In genomic region chr6:43510827-43511163, GRCh38 we compare ENCODE assay signal across 8 cellular contexts. TPM values are rescaled to one million over a fixed set of nuclear protein-coding genes. Genes with fewer than 3 reads are reported as not detected.
DNase-seq lines count a peak whose midpoint lies in the region; ATAC-seq and TF ChIP-seq lines count a peak whose summit lies in the region.

No MANE protein-coding gene starts in this region.

- peaks cover 44% of the 10 kb centered on the region for H3K36me3 ChIP-seq in brain microvascular endothelial cell (replicated peaks)
- H3K36me3 ChIP-seq in liver (ENCODE audit: control insufficient read depth in 4 of 4, insufficient read depth in 3 of 4, low read depth in 1 of 4, low read length in 3 of 4) = peaks cover 2 to 27% (median 17%) of the 10 kb centered on the region in 4 donors
- H3K36me3 ChIP-seq in tibial artery = peaks cover 29 to 49% (median 32%) of the 10 kb centered on the region in 3 donors

- no peak for DNase-seq in activated CD4-positive, alpha-beta T cell treated with anti-CD3 and anti-CD28 coated beads for 36 hours
- no peak for DNase-seq in activated CD4-positive, alpha-beta T cell treated with anti-CD3 and anti-CD28 coated beads for 1 hour
- no peak for DNase-seq in brain microvascular endothelial cell
- no peak for DNase-seq in tibial artery
- no peak for DNase-seq in NCI-H1694 (lab: John Stamatoyannopoulos, UW)
- no peak for DNase-seq in GM03348 (ENCODE audit: low spot score)

- no peak for TF ChIP-seq RAD21 in liver (IDR thresholded peaks at IDR 0.05)

- intact Hi-C loops in activated CD4-positive, alpha-beta T cell treated with anti-CD3 and anti-CD28 coated beads for 36 hours (cut with DNase I, micrococcal nuclease) = loop anchor here in 1 of 2 experiments (1.0 kb wide), 2 partner anchors 33 to 56 kb away; partner anchors contain the start of gene TJAP1
- intact Hi-C loops in tibial artery (cut with DNase I; ENCODE audit: low total_unique reads) = loop anchor here (5.0 kb wide), 1 partner anchor 67 kb away; the partner anchor contains the start of genes POLH and XPO5

- peaks cover 28% of the 10 kb centered on the region for H3K4me1 Mint-ChIP-seq in activated CD4-positive, alpha-beta T cell treated with anti-CD3 and anti-CD28 coated beads for 36 hours

- H3K27ac Mint-ChIP-seq in activated CD4-positive, alpha-beta T cell treated with anti-CD3 and anti-CD28 coated beads for 36 hours = no peak overlapping the region

- peak overlapping the region; percentile 67 for H3K4me3 Mint-ChIP-seq in activated CD4-positive, alpha-beta T cell treated with anti-CD3 and anti-CD28 coated beads for 36 hours

- in situ Hi-C loops in brain microvascular endothelial cell (cut with HindIII; ENCODE audit: low pct_ligation_motif_present, low sequenced_read_pairs) = no loop called here

- H3K27me3 ChIP-seq in brain microvascular endothelial cell (replicated peaks) = no peaks in the 10 kb centered on the region
- H3K27me3 ChIP-seq in liver (ENCODE audit: control insufficient read depth in 4 of 4, insufficient read depth in 4 of 4, low read length in 3 of 4) = peaks cover 0 to 3% (median 0%) of the 10 kb centered on the region in 4 donors
- H3K27me3 ChIP-seq in tibial artery = no peaks in the 10 kb centered on the region

- H3K4me1 ChIP-seq in liver (ENCODE audit: control insufficient read depth in 4 of 4, insufficient read depth in 4 of 4, low read length in 3 of 4) (peaks cover 6 to 19% (median 13%) of the 10 kb centered on the region in 4 donors), tibial artery (peaks cover 0 to 51% (median 34%) of the 10 kb centered on the region in 4 donors)

- H3K9ac ChIP-seq in liver (ENCODE audit: low read depth in 1 of 2, low read length in 2 of 2) = no peak overlapping the region

- peaks cover 29% of the 10 kb centered on the region for H3K36me3 Mint-ChIP-seq in activated CD4-positive, alpha-beta T cell treated with anti-CD3 and anti-CD28 coated beads for 36 hours (ENCODE audit: low read depth)

- no peak overlapping the region for H3K27ac ChIP-seq in brain microvascular endothelial cell
- no peak overlapping the region for H3K27ac ChIP-seq in liver (ENCODE audit: low read depth in 1 of 2, low read length in 2 of 2)
- peak overlapping the region; percentile 35 to 51 for H3K27ac ChIP-seq in tibial artery

- POLR2A ChIA-PET in activated CD4-positive, alpha-beta T cell treated with anti-CD3 and anti-CD28 coated beads for 36 hours (lab: Charles Lee) = no interaction called here

- 78% methylated on average over 10 of the region's 10 CpGs for WGBS in liver

- no peaks in the 10 kb centered on the region for H3K9me3 Mint-ChIP-seq in activated CD4-positive, alpha-beta T cell treated with anti-CD3 and anti-CD28 coated beads for 36 hours (ENCODE audit: low read depth)

- no peak for TF ChIP-seq CTCF in brain microvascular endothelial cell (IDR thresholded peaks at IDR 0.05; ENCODE audit: low read depth, low read length, missing control alignments)
- TF ChIP-seq CTCF in liver (IDR thresholded peaks at IDR 0.05; ENCODE audit: low read depth, low read length, missing input control) = no peak
- TF ChIP-seq CTCF in tibial artery (IDR thresholded peaks at IDR 0.05) = no peak

- peak overlapping the region; percentile 58 for H3K4me3 ChIP-seq in brain microvascular endothelial cell (ENCODE audit: low read depth, low read length)
- H3K4me3 ChIP-seq in liver (ENCODE audit: low read depth in 1 of 3, low read length in 3 of 3) = peak overlapping the region in 1 of 3 donors; percentile 71
- H3K4me3 ChIP-seq in tibial artery = peak overlapping the region; percentile 61 to 75

- ATAC-seq in activated CD4-positive, alpha-beta T cell treated with anti-CD3 and anti-CD28 coated beads for 36 hours = no peak
- ATAC-seq in HG02981 (IDR thresholded peaks at IDR 0.05; ENCODE audit: unreplicated experiment) = no peak

- H3K27me3 Mint-ChIP-seq in activated CD4-positive, alpha-beta T cell treated with anti-CD3 and anti-CD28 coated beads for 36 hours = peaks cover 12% of the 10 kb centered on the region

- CTCF ChIA-PET in activated CD4-positive, alpha-beta T cell treated with anti-CD3 and anti-CD28 coated beads for 36 hours (lab: Charles Lee) = interaction anchor here (1.5 kb wide), 1 partner anchor 14 kb away, joined by 3 read pairs; no protein-coding TSS in a partner anchor

- no peaks in the 10 kb centered on the region for H3K9me3 ChIP-seq in liver (ENCODE audit: control insufficient read depth in 4 of 4, low read length in 3 of 4)
- H3K9me3 ChIP-seq in tibial artery = no peaks in the 10 kb centered on the region

TF ChIP-seq in liver, 16 proteins besides CTCF, POLR2A, EP300 and RAD21:
- TF ChIP-seq HNF4G (IDR thresholded peaks at IDR 0.05) (no peak), YY1 (IDR thresholded peaks at IDR 0.05) (peak; percentile 3)

RNA-seq across cellular contexts. Expression of gene LRRC73, which starts 0.6 kb away (rescaled TPM):
- total RNA-seq in activated CD4-positive, alpha-beta T cell treated with anti-CD3 and anti-CD28 coated beads for 36 hours = under 1 TPM; 0.18 to 0.19 TPM
- under 1 TPM in 1 of 2 donors, not detected in 1; 0.08 TPM for total RNA-seq in liver
- under 1 TPM; 0.10 to 0.99 TPM for polyA plus RNA-seq in liver

RNA-seq across cellular contexts. Expression of gene YIPF3, which starts 5.9 kb away (rescaled TPM):
- 10 to 100 TPM; 38.0 to 39.6 TPM for total RNA-seq in activated CD4-positive, alpha-beta T cell treated with anti-CD3 and anti-CD28 coated beads for 36 hours
- total RNA-seq in liver = 10 to 100 TPM; 43.8 to 56.3 TPM
- 10 to 100 TPM; 67.0 to 91.9 TPM for polyA plus RNA-seq in liver

RNA-seq across cellular contexts. Expression of gene POLR1C, which starts 6.1 kb away (rescaled TPM):
- total RNA-seq in activated CD4-positive, alpha-beta T cell treated with anti-CD3 and anti-CD28 coated beads for 36 hours = 10 to 100 TPM; 43.4 to 52.9 TPM
- 10 to 100 TPM; 10.8 to 18.2 TPM for total RNA-seq in liver
- polyA plus RNA-seq in liver = 10 to 100 TPM; 19.8 to 24.3 TPM

RNA-seq across cellular contexts. Expression of gene TJAP1, which starts 33.4 kb away (rescaled TPM):
- total RNA-seq in activated CD4-positive, alpha-beta T cell treated with anti-CD3 and anti-CD28 coated beads for 36 hours = 10 to 100 TPM; 35.6 to 37.2 TPM
- 10 to 100 TPM in 1 of 2 donors, 1 to 10 TPM in 1; 6.9 to 10.3 TPM for total RNA-seq in liver
- polyA plus RNA-seq in liver = 1 to 10 TPM; 6.9 to 8.8 TPM

RNA-seq across cellular contexts. Expression of gene DLK2, which starts 55.4 kb away (rescaled TPM):
- 1 to 10 TPM; 1.9 to 2.0 TPM for total RNA-seq in activated CD4-positive, alpha-beta T cell treated with anti-CD3 and anti-CD28 coated beads for 36 hours
- 1 to 10 TPM in 1 of 2 donors, not detected in 1; 1.0 TPM for total RNA-seq in liver
- polyA plus RNA-seq in liver = under 1 TPM; 0.08 TPM

Comparison
In these comparisons a context has a peak if more than half of its experiments do, and no peak if none do; other contexts are left out.
1. H3K27ac ChIP-seq: peak in tibial artery (2 of 2); none in brain microvascular endothelial cell (single experiment) and liver (0 of 2).